Comparison of ENCODE assay signal across 10 cellular contexts in genomic region chr9:117552811-117553210, GRCh38.
"Had no signal": no experiment of that assay in that cellular context is flagged by ENCODE, and none has a peak within 500 bp of the region (broad histone marks: within the 10 kb centered on the region; RNA-seq: fewer than 3 reads in every experiment).

No MANE protein-coding gene starts in this region.

- H3K4me1 ChIP-seq: HAP-1 had no signal

- H3K36me3 ChIP-seq: HAP-1 had no signal

- H3K4me3 ChIP-seq: GM23248, HAP-1, K562 had no signal

- DNase-seq: GM23248, HFFc6, IMR-90, KG1 had no signal

- FAIRE-seq: H1, H54, K562 had no signal

- H3K27ac Mint-ChIP-seq: HFFc6 had no signal

- H3K9me3 ChIP-seq: HAP-1 had no signal

- H2AFZ ChIP-seq: GM23248 had no signal

- ATAC-seq: HCT116, K562 had no signal

- H3K4me3 Mint-ChIP-seq: HFFc6 had no signal

- H3K9ac ChIP-seq: GM23248 had no signal

- H3K27ac ChIP-seq: GM23248, HL-60 had no signal
